ENCODE assay signal across 21 cellular contexts in genomic region chr5:29238115-29238514, GRCh38.
"Had no signal": no experiment of that assay in that cellular context is flagged by ENCODE, and none has a peak within 500 bp of the region (broad histone marks: within the 10 kb centered on the region; RNA-seq: fewer than 3 reads in every experiment).

No MANE protein-coding gene starts in this region.

- H3K27me3 ChIP-seq: esophagus squamous epithelium, heart right ventricle, right atrium auricular region, sigmoid colon, tibial nerve, upper lobe of left lung had no signal

- H3K36me3 ChIP-seq: esophagus squamous epithelium, heart right ventricle, prostate gland, right atrium auricular region, sigmoid colon, thoracic aorta, tibial nerve, upper lobe of left lung had no signal

- H3K9me3 ChIP-seq: mucosa of descending colon, prostate gland, right atrium auricular region, thoracic aorta, tibial nerve, upper lobe of left lung had no signal

- DNase-seq: cortex of kidney; effector memory CD8-positive, alpha-beta T cell; erythroblast; esophagus squamous epithelium; foreskin melanocyte; glutamatergic neuron; heart right ventricle; hippocampal formation; kidney; mucosa of descending colon; naive B cell; nucleus accumbens; sigmoid colon; stimulated activated CD4-positive, alpha-beta T cell treated with anti-CD3 and anti-CD28 coated beads, Interleukin-2, amount 100 ng/mL, for 24 hours; stimulated activated CD4-positive, alpha-beta T cell treated with anti-CD3 and anti-CD28 coated beads, Interleukin-4, amount 100 ng/mL, for 4 hours; upper lobe of left lung had no signal

- H3K27ac ChIP-seq: esophagus squamous epithelium, heart right ventricle, prostate gland, right atrium auricular region, sigmoid colon, thoracic aorta, tibial nerve, upper lobe of left lung had no signal

- H3K4me1 ChIP-seq: esophagus squamous epithelium, heart right ventricle, prostate gland, right atrium auricular region, sigmoid colon, tibial nerve, upper lobe of left lung had no signal

- H3K4me3 ChIP-seq: esophagus squamous epithelium, heart right ventricle, lung, mucosa of descending colon, prostate gland, right atrium auricular region, sigmoid colon, thoracic aorta, tibial nerve, upper lobe of left lung had no signal
